ENCODE assay signal across 1 cellular context in genomic region chr1:12658531-12659453, GRCh38.
TF ChIP-seq lines count a peak whose summit lies in the region.

No MANE protein-coding gene starts in this region.

TF ChIP-seq in HepG2, 621 proteins besides CTCF, POLR2A, EP300 and RAD21 (continued from another document):
- TF ChIP-seq, protein P1, sequence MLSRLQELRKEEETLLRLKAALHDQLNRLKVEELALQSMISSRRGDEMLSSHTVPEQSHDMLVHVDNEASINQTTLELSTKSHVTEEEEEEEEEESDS (CRISPR knock-in tag; IDR thresholded peaks at IDR 0.05; ENCODE audit: borderline replicate concordance) = no peak
